In genomic region chr4:139815646-139816601, GRCh38 we compare ENCODE assay signal across 8 cellular contexts.
DNase-seq lines count a peak whose midpoint lies in the region; ATAC-seq lines count a peak whose summit lies in the region.

No MANE protein-coding gene starts in this region.

- no peak for ATAC-seq in HG02798 (IDR thresholded peaks at IDR 0.05; ENCODE audit: poor library complexity, unreplicated experiment)

- peaks cover 3% of the 10 kb centered on the region for H3K27me3 Mint-ChIP-seq in stimulated activated naive CD8-positive, alpha-beta T cell treated with anti-CD3 and anti-CD28 coated beads, Interleukin-15, Interleukin-2, amounts not matched to agents 100 ng/mL and 50 ng/mL, for 24 hours

- H3K4me3 Mint-ChIP-seq in stimulated activated naive CD8-positive, alpha-beta T cell treated with anti-CD3 and anti-CD28 coated beads, Interleukin-15, Interleukin-2, amounts not matched to agents 100 ng/mL and 50 ng/mL, for 24 hours = peak overlapping the region; percentile 58

- H3K9me3 Mint-ChIP-seq in stimulated activated naive CD8-positive, alpha-beta T cell treated with anti-CD3 and anti-CD28 coated beads, Interleukin-15, Interleukin-2, amounts not matched to agents 100 ng/mL and 50 ng/mL, for 24 hours = peaks cover 4% of the 10 kb centered on the region

- no peaks in the 10 kb centered on the region for H3K36me3 Mint-ChIP-seq in stimulated activated naive CD8-positive, alpha-beta T cell treated with anti-CD3 and anti-CD28 coated beads, Interleukin-15, Interleukin-2, amounts not matched to agents 100 ng/mL and 50 ng/mL, for 24 hours (ENCODE audit: low read depth)

- peak overlapping the region; percentile 27 for H3K27ac Mint-ChIP-seq in stimulated activated naive CD8-positive, alpha-beta T cell treated with anti-CD3 and anti-CD28 coated beads, Interleukin-15, Interleukin-2, amounts not matched to agents 100 ng/mL and 50 ng/mL, for 24 hours

- H3K4me1 Mint-ChIP-seq in stimulated activated naive CD8-positive, alpha-beta T cell treated with anti-CD3 and anti-CD28 coated beads, Interleukin-15, Interleukin-2, amounts not matched to agents 100 ng/mL and 50 ng/mL, for 24 hours (ENCODE audit: low read depth) = peaks cover 9% of the 10 kb centered on the region

- DNase-seq in CD1c-positive myeloid dendritic cell (ENCODE audit: extremely low spot score) (peak; percentile 13), NCI-H1436 treated with DMSO at 0.1 percent for 48 hours (lab: John Stamatoyannopoulos, UW) (peak; percentile 13), cerebellar cortex (ENCODE audit: low spot score) (peak; percentile 77), kidney glomerular epithelial cell (lab: John Stamatoyannopoulos, UW) (peak; percentile 95), NAMALWA (ENCODE audit: low spot score) (no peak), RPMI8226 (no peak)

Comparison
In these comparisons a context has a peak if more than half of its experiments do, and no peak if none do; other contexts are left out.
1. DNase-seq: peak in CD1c-positive myeloid dendritic cell (single experiment), NCI-H1436 treated with DMSO at 0.1 percent for 48 hours (single experiment), cerebellar cortex (single experiment) and kidney glomerular epithelial cell (single experiment); none in NAMALWA (single experiment) and RPMI8226 (single experiment).